Comparison of ENCODE assay signal across 22 cellular contexts in the genomic region with DNA sequence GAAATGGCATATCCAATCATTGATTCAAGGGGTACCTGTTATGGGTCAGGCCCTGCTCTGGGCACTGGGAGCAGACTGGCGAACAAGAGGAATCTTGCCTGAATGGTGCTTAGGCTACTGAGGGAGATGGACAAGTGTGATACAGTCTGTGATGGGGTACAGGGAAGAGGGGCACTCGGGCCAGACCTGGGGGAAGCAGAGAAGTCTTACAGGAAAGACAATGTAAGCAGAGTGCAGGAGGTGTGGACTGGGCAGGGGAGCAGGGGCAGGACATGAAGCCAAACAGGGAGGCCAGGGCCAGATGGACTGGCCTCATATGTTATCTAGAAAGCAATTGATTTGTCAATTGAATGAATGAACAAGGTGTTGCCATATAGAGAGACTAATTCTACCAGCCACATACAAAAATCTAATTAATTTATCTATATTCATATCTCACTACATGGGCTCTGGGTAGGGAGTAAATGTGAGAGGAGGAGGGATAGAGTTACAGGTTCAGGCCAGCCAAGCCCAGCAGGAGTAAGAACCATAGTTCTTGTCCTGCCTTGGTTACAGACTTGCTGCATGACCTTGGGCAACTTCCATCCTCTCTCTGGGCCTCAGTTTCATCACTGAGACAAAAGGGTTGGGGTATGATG. TPM values are rescaled to one million over a fixed set of nuclear protein-coding genes. Genes with fewer than 3 reads are reported as not detected.
"Had no signal": no experiment of that assay in that cellular context is flagged by ENCODE, and none has a peak within 500 bp of the region (broad histone marks: within the 10 kb centered on the region; RNA-seq: fewer than 3 reads in every experiment).

No MANE protein-coding gene starts in this region.

- H3K9me3 Mint-ChIP-seq: activated naive CD8-positive, alpha-beta T cell treated with anti-CD3 and anti-CD28 coated beads, Interleukin-2, amount 50 U/mL, for 24 hours; activated T-cell treated with anti-CD3 and anti-CD28 coated beads, Interleukin-2, amount 50 U/mL, for 72 hours; memory B cell; T-cell had no signal

- ATAC-seq: activated naive CD8-positive, alpha-beta T cell treated with anti-CD3 and anti-CD28 coated beads, Interleukin-2, amount 50 U/mL, for 24 hours; activated T-cell treated with anti-CD3 and anti-CD28 coated beads, Interleukin-2, amount 50 U/mL, for 72 hours; esophagus mucosa; mucosa of descending colon; T-cell; upper lobe of right lung had no signal

- DNase-seq: activated CD4-positive, alpha-beta T cell treated with anti-CD3 and anti-CD28 coated beads for 1 hour; activated gamma-delta T cell; activated naive CD4-positive, alpha-beta T cell treated with anti-CD3 and anti-CD28 coated beads, Interleukin-2, amount 50 U/mL, for 16 hours; activated naive CD8-positive, alpha-beta T cell treated with anti-CD3 and anti-CD28 coated beads, Interleukin-2, amount 50 U/mL, for 24 hours; activated T-cell treated with anti-CD3 and anti-CD28 coated beads, Interleukin-2, amount 50 U/mL, for 72 hours; dermis blood vessel endothelial cell; effector memory CD4-positive, alpha-beta T cell; foreskin melanocyte; hippocampal formation; mucosa of descending colon; retina; stimulated activated CD4-positive, alpha-beta T cell treated with anti-CD3 and anti-CD28 coated beads, Interleukin-2, amount 100 ng/mL, for 48 hours; stimulated activated naive CD4-positive, alpha-beta T cell; T-cell; upper lobe of right lung had no signal

- H3K36me3 Mint-ChIP-seq: T-cell had no signal

- FAIRE-seq: endothelial cell of umbilical vein, TTC549 had no signal

- H3K4me3 Mint-ChIP-seq: activated naive CD8-positive, alpha-beta T cell treated with anti-CD3 and anti-CD28 coated beads, Interleukin-2, amount 50 U/mL, for 24 hours; activated T-cell treated with anti-CD3 and anti-CD28 coated beads, Interleukin-2, amount 50 U/mL, for 72 hours; memory B cell; T-cell had no signal

- H3K9me3 ChIP-seq: mucosa of descending colon, upper lobe of right lung had no signal

- H3K27ac Mint-ChIP-seq: activated naive CD8-positive, alpha-beta T cell treated with anti-CD3 and anti-CD28 coated beads, Interleukin-2, amount 50 U/mL, for 24 hours; activated T-cell treated with anti-CD3 and anti-CD28 coated beads, Interleukin-2, amount 50 U/mL, for 72 hours; memory B cell; progenitor cell of endocrine pancreas; T-cell had no signal

- H3K27ac ChIP-seq: upper lobe of right lung had no signal

- H3K4me3 ChIP-seq: mucosa of descending colon, upper lobe of right lung had no signal

RNA-seq across cellular contexts. Expression of a gene that starts 48.5 kb away (rescaled TPM):
- total RNA-seq: activated T-cell treated with anti-CD3 and anti-CD28 coated beads, Interleukin-2, amount 50 U/mL, for 72 hours; dermis blood vessel endothelial cell; endothelial cell of umbilical vein; lower leg skin; osteoblast; upper lobe of right lung had no signal
